In genomic region chr5:14922456-14922855, GRCh38 we compare ENCODE assay signal across 15 cellular contexts. TPM values are rescaled to one million over a fixed set of nuclear protein-coding genes. Genes with fewer than 3 reads are reported as not detected.
A peak's percentile ranks its signal among the peaks of the same experiment; 100 is the strongest.
DNase-seq lines count a peak whose midpoint lies in the region; ATAC-seq, FAIRE-seq and TF ChIP-seq lines count a peak whose summit lies in the region.
"Had no signal": no experiment of that assay in that cellular context is flagged by ENCODE, and none has a peak within 500 bp of the region (broad histone marks: within the 10 kb centered on the region; RNA-seq: fewer than 3 reads in every experiment).

No MANE protein-coding gene starts in this region.

- no peak overlapping the region for H3K56ac ChIP-seq in H1 (replicated peaks; ENCODE audit: insufficient read length, low read depth, low read length)

- TF ChIP-seq POLR2A in heart left ventricle (IDR thresholded peaks at IDR 0.05) (no peak), H1 (IDR thresholded peaks at IDR 0.05; ENCODE audit: control extremely low read depth in 1 of 2, low read depth in 2 of 2, low read length in 2 of 2) (no peak)

- ATAC-seq in heart left ventricle (peak in 3 of 4 donors; percentile 10 to 53 (median 39)), aorta (ENCODE audit: low FRiP score) (peak; percentile 46), GM18520 (IDR thresholded peaks at IDR 0.05; ENCODE audit: unreplicated experiment) (no peak)
- ATAC-seq: K562, Panc1 had no signal

- no peak overlapping the region for H2BK5ac ChIP-seq in H1 (ENCODE audit: low read depth, low read length)

- peaks cover 0 to 32% (median 10%) of the 10 kb centered on the region in 12 donors for H3K4me1 ChIP-seq in heart left ventricle
- H3K4me1 ChIP-seq in H1 (replicated peaks in 1 of 4; ENCODE audit: control insufficient read depth in 3 of 4, insufficient read depth in 4 of 4, low read length in 3 of 4) = no peaks in the 10 kb centered on the region
- H3K4me1 ChIP-seq in aorta (ENCODE audit: control insufficient read depth in 1 of 2, insufficient read depth in 2 of 2, low read length in 2 of 2) = no peaks in the 10 kb centered on the region

- POLR2A ChIA-PET in H1 (lab: Charles Lee; ENCODE audit: partially characterized antibody) = no interaction called here

- no peak overlapping the region for H4K8ac ChIP-seq in H1 (ENCODE audit: extremely low read depth, insufficient read depth, low read length)

- no peak overlapping the region for H2BK12ac ChIP-seq in H1 (ENCODE audit: low read depth, low read length)

- WGBS in heart left ventricle, 4 donors = 72 to 81% (median 77%) methylated on average over 9 of the region's 9 CpGs
- WGBS in H1 (ENCODE audit: extremely low coverage in 1 of 2, insufficient coverage in 1 of 2, insufficient read length in 1 of 2, insufficient replicate concordance in 2 of 2, low coverage in 1 of 2, low lambda C conversion rate in 2 of 2, missing lambda C conversion rate in 1 of 2), 2 experiments = 95% methylated on average over 9 of the region's 9 CpGs; no CpG with 5 or more reads in 1 of the 2 experiments
- 92 to 94% methylated on average over 9 of the region's 9 CpGs for WGBS in aorta, 2 donors

- no peak overlapping the region for H4K5ac ChIP-seq in H1 (ENCODE audit: insufficient read length, low read depth, low read length)

- no peaks in the 10 kb centered on the region for H4K20me1 ChIP-seq in H1 (replicated peaks in 1 of 2; ENCODE audit: control insufficient read depth in 1 of 2, insufficient read depth in 2 of 2, low read length in 2 of 2)

- H3K27ac ChIP-seq in heart left ventricle (no peak overlapping the region), H1 (ENCODE audit: low read depth, low read length) (no peak overlapping the region), aorta (ENCODE audit: low read depth in 1 of 2, low read length in 2 of 2) (no peak overlapping the region)
- H3K27ac ChIP-seq: 22Rv1 had no signal

- H3K14ac ChIP-seq in H1 (ENCODE audit: insufficient read length) = no peak overlapping the region

- no peaks in the 10 kb centered on the region for H3K79me1 ChIP-seq in H1 (ENCODE audit: low read depth, low read length)

- H2BK15ac ChIP-seq in H1 (ENCODE audit: low read length) = no peak overlapping the region

- no peak overlapping the region for H2BK20ac ChIP-seq in H1 (ENCODE audit: low read length)

- TF ChIP-seq RAD21 in H1 (IDR thresholded peaks at IDR 0.05 in 1 of 2, conservative IDR thresholded peaks at IDR 0.05 in 1 of 2; ENCODE audit: low read depth in 2 of 2, low read length in 2 of 2) = no peak

- FAIRE-seq in H1 (lab: Jason Lieb, UNC) = no peak
- FAIRE-seq: K562 had no signal

- 0 out of 2 replicates have a peak overlapping the region, but pooled peaks have one; percentile 58 for H2AFZ ChIP-seq in H1 (ENCODE audit: low read length)

- no peak overlapping the region for H3K4me2 ChIP-seq in H1 (ENCODE audit: insufficient read depth in 1 of 2, low read depth in 2 of 2, low read length in 2 of 2)

- no peak overlapping the region for H2AK5ac ChIP-seq in H1 (ENCODE audit: low read depth, low read length)

- TF ChIP-seq EP300 in H1 (IDR thresholded peaks at IDR 0.05; ENCODE audit: borderline replicate concordance in 1 of 2, low read depth in 2 of 2, low read length in 2 of 2) = no peak

- no peak overlapping the region for H2BK120ac ChIP-seq in H1 (replicated peaks; ENCODE audit: low read depth, low read length)

- H3K36me3 ChIP-seq in heart left ventricle (no peaks in the 10 kb centered on the region), H1 (ENCODE audit: control insufficient read depth in 2 of 4, insufficient read depth in 4 of 4, low read length in 3 of 4) (no peaks in the 10 kb centered on the region), aorta (ENCODE audit: control insufficient read depth in 1 of 2, insufficient read depth in 2 of 2, low read length in 1 of 2) (no peaks in the 10 kb centered on the region)

- no peak overlapping the region for H3K23ac ChIP-seq in H1 (ENCODE audit: insufficient read length)

- no peak overlapping the region for H3K4me3 ChIP-seq in heart left ventricle
- H3K4me3 ChIP-seq in H1 (ENCODE audit: extremely low read depth in 1 of 4, insufficient read depth in 2 of 4, low read depth in 3 of 4, low read length in 4 of 4) = no peak overlapping the region
- no peak overlapping the region for H3K4me3 ChIP-seq in aorta (ENCODE audit: low read length in 2 of 2)
- H3K4me3 ChIP-seq: K562 had no signal

- H3K18ac ChIP-seq in H1 (ENCODE audit: extremely low read depth, low read length) = no peak overlapping the region

- CTCF ChIA-PET in H1 (lab: Charles Lee; ENCODE audit: partially characterized antibody) = interaction anchor here (0.9 to 1.2 kb wide), 2 partner anchors 45 to 53 kb away, joined by 3 to 4 read pairs; no protein-coding TSS in a partner anchor

- intact Hi-C loops in heart left ventricle (cut with DNase I) (no loop called here), cardiac septum (cut with DNase I) (no loop called here), aorta (cut with DNase I) (no loop called here)

- DNase-seq in NCI-H1105 treated with DMSO at 0.1 percent for 48 hours (lab: John Stamatoyannopoulos, UW) = peak; percentile 2
- DNase-seq in NCI-H1105 (lab: John Stamatoyannopoulos, UW) = no peak
- DNase-seq in heart left ventricle = no peak
- DNase-seq in cardiac septum (ENCODE audit: low spot score) = no peak
- no peak for DNase-seq in H1 (ENCODE audit: low read depth in 1 of 2, low spot score in 2 of 2)
- DNase-seq in aorta = no peak
- DNase-seq in CD1c-positive myeloid dendritic cell (ENCODE audit: extremely low spot score) = no peak
- DNase-seq: HFFc6, NCI-H187, NCI-H526 treated with DMSO at 0.1 percent for 48 hours, SHP77 had no signal

- H4K91ac ChIP-seq in H1 (replicated peaks; ENCODE audit: insufficient read length, low read length) = no peak overlapping the region

- H3K4ac ChIP-seq in H1 (replicated peaks; ENCODE audit: insufficient read length, low read depth, low read length) = no peak overlapping the region

- no peaks in the 10 kb centered on the region for H3K79me2 ChIP-seq in H1 (ENCODE audit: control insufficient read depth in 1 of 2, insufficient read depth in 2 of 2, low read length in 2 of 2)

- TF ChIP-seq CTCF in heart left ventricle (IDR thresholded peaks at IDR 0.05) (no peak), H1 (IDR thresholded peaks at IDR 0.05; ENCODE audit: control extremely low read depth in 1 of 3, insufficient read depth in 1 of 3, low read depth in 1 of 3, low read length in 3 of 3) (no peak)

- no peaks in the 10 kb centered on the region for H3K27me3 ChIP-seq in heart left ventricle
- no peaks in the 10 kb centered on the region for H3K27me3 ChIP-seq in H1 (replicated peaks in 1 of 4; ENCODE audit: control insufficient read depth in 3 of 4, extremely low read depth in 1 of 4, insufficient read depth in 3 of 4, low read length in 3 of 4)
- no peaks in the 10 kb centered on the region for H3K27me3 ChIP-seq in aorta (ENCODE audit: control insufficient read depth in 1 of 2, insufficient read depth in 2 of 2, low read length in 1 of 2)

- H3K9me3 ChIP-seq in heart left ventricle = no peaks in the 10 kb centered on the region
- no peaks in the 10 kb centered on the region for H3K9me3 ChIP-seq in H1 (ENCODE audit: insufficient read depth in 2 of 2, low read depth in 1 of 2, low read length in 1 of 2)
- no peaks in the 10 kb centered on the region for H3K9me3 ChIP-seq in aorta (ENCODE audit: control insufficient read depth, low read length)

- no peak overlapping the region for H3K9ac ChIP-seq in H1 (replicated peaks in 1 of 4; ENCODE audit: extremely low read depth in 1 of 4, low read depth in 3 of 4, low read length in 3 of 4)

- H3K23me2 ChIP-seq in H1 (ENCODE audit: low read depth, low read length) = no peaks in the 10 kb centered on the region

TF ChIP-seq in H1, 55 proteins besides CTCF, POLR2A, EP300 and RAD21 (continues in another document):
- TF ChIP-seq TBP (IDR thresholded peaks at IDR 0.05; ENCODE audit: low read depth, low read length) = no peak
- TF ChIP-seq JUN (IDR thresholded peaks at IDR 0.05; ENCODE audit: low read depth, low read length) = no peak
- no peak for TF ChIP-seq SRF (IDR thresholded peaks at IDR 0.05; ENCODE audit: low read depth, low read length)
- no peak for TF ChIP-seq GTF2F1 (IDR thresholded peaks at IDR 0.05; ENCODE audit: borderline replicate concordance, low read depth, low read length)
- no peak for TF ChIP-seq BCL11A (IDR thresholded peaks at IDR 0.05; ENCODE audit: low read depth in 2 of 2, low read length in 2 of 2)
- TF ChIP-seq CREB1 (IDR thresholded peaks at IDR 0.05) = no peak
- TF ChIP-seq POU5F1 (IDR thresholded peaks at IDR 0.05; ENCODE audit: low read depth, low read length) = no peak
- TF ChIP-seq TCF12 (IDR thresholded peaks at IDR 0.05; ENCODE audit: low read depth, low read length) = no peak
- no peak for TF ChIP-seq HDAC6 (IDR thresholded peaks at IDR 0.05; ENCODE audit: low read depth, low read length)
- TF ChIP-seq ASH2L (IDR thresholded peaks at IDR 0.05; ENCODE audit: low read length) = no peak
- TF ChIP-seq TAF1 (IDR thresholded peaks at IDR 0.05; ENCODE audit: low read depth, low read length) = no peak
- TF ChIP-seq SP1 (IDR thresholded peaks at IDR 0.05; ENCODE audit: low read depth, low read length) = no peak
- TF ChIP-seq MAX (IDR thresholded peaks at IDR 0.05) = no peak
- no peak for TF ChIP-seq RFX5 (IDR thresholded peaks at IDR 0.05; ENCODE audit: borderline replicate concordance, low read depth, low read length)
- no peak for TF ChIP-seq CEBPB (IDR thresholded peaks at IDR 0.05; ENCODE audit: low read depth, low read length)
- no peak for TF ChIP-seq KDM1A (IDR thresholded peaks at IDR 0.05; ENCODE audit: borderline replicate concordance, low read length)
- TF ChIP-seq KDM4A (IDR thresholded peaks at IDR 0.05; ENCODE audit: low read depth, low read length, severe bottlenecking) = no peak

RNA-seq across cellular contexts. Expression of gene ANKH, which starts 50.9 kb away (rescaled TPM):
- total RNA-seq in heart left ventricle (100 to 1,000 TPM in 8 of 9 donors, 10 to 100 TPM in 1; 87.1 to 260 (median 177) TPM), cardiac septum (233 TPM), aorta (100 to 1,000 TPM; 200 to 257 TPM)
- polyA plus RNA-seq in heart left ventricle (10 to 100 TPM; 54.1 to 59.7 TPM), H1 (2011; rRNA removed) (5.3 and 7.9 TPM in 2 replicates), aorta (100 to 1,000 TPM in 1 of 2 donors, 10 to 100 TPM in 1; 63.7 to 135 TPM)
- 12.1 and 13.0 TPM in 2 replicates for total RNA-seq in H1 (2021; fragmentation: NEBNext Ultra II Directional; extraction: Animal tissue kit (Norgen Biotek cat#: 25700))
- polyA plus RNA-seq in H1 (2011; cell fraction: cytosol; rRNA removed) = 6.0 TPM
- 9.6 TPM for polyA plus RNA-seq in H1 (2011; cell fraction: nucleus; rRNA removed)
- polyA plus RNA-seq in H1 (2012, experiment 1 of 2) = 6.1 to 11.0 TPM (median 7.4 TPM) in 4 replicates
- 5.2 TPM for polyA plus RNA-seq in H1 (2012, experiment 2 of 2)
- polyA plus RNA-seq in H1 (2013, experiment 1 of 2) = 4.7 TPM
- polyA plus RNA-seq in H1 (2013, experiment 2 of 2) = 6.1 TPM
- 6.9 and 10.1 TPM in 2 replicates for polyA minus RNA-seq in H1 (2011; rRNA and poly(A)+ RNA removed)
- 6.3 TPM for polyA minus RNA-seq in H1 (2011; cell fraction: cytosol; rRNA and poly(A)+ RNA removed)
- 10.0 TPM for polyA minus RNA-seq in H1 (2011; cell fraction: nucleus; rRNA and poly(A)+ RNA removed)
